ENCODE assay signal across 16 cellular contexts in genomic region chr22:31618471-31619176, GRCh38. TPM values are rescaled to one million over a fixed set of nuclear protein-coding genes. Genes with fewer than 3 reads are reported as not detected.
DNase-seq lines count a peak whose midpoint lies in the region; ATAC-seq and TF ChIP-seq lines count a peak whose summit lies in the region.
"Had no signal": no experiment of that assay in that cellular context is flagged by ENCODE, and none has a peak within 500 bp of the region (broad histone marks: within the 10 kb centered on the region; RNA-seq: fewer than 3 reads in every experiment).

No MANE protein-coding gene starts in this region.

- H3K27me3 ChIP-seq in AG04450 (ENCODE audit: control insufficient read depth, insufficient read depth, low read length) (no peaks in the 10 kb centered on the region), Caco-2 (replicated peaks; ENCODE audit: control insufficient read depth, insufficient read depth, low read length) (no peaks in the 10 kb centered on the region), mesenchymal stem cell (ENCODE audit: control insufficient read depth in 1 of 2, insufficient read depth in 1 of 2, low read length in 2 of 2) (no peaks in the 10 kb centered on the region)
- H3K27me3 ChIP-seq: BLaER1 had no signal

- H3K4me1 Mint-ChIP-seq in Caco-2 (ENCODE audit: low read depth, unreplicated experiment) (no peaks in the 10 kb centered on the region), Calu3 (ENCODE audit: low read depth, unreplicated experiment) (no peaks in the 10 kb centered on the region)

- 89% methylated on average over 5 of the region's 5 CpGs for WGBS in mesenchymal stem cell

- H2BK120ac ChIP-seq in mesenchymal stem cell (ENCODE audit: low read depth, low read length): no peak overlapping the region

- BruUV-seq in Caco-2 (replicated peaks; lab: Mats Ljungman, UMichigan) (TSS peak; percentile 34), Calu3 (replicated peaks; lab: Mats Ljungman, UMichigan) (no TSS peak)

- ATAC-seq in GM19395 (IDR thresholded peaks at IDR 0.05; ENCODE audit: unreplicated experiment): no peak

- POLR2A ChIA-PET in AG04450 (lab: Yijun Ruan, JAX): interaction anchor here (1.2 kb wide), 1 partner anchor 12 kb away, joined by 3 read pairs; no protein-coding TSS in a partner anchor
- POLR2A ChIA-PET in Caco-2 (lab: Charles Lee): no interaction called here
- POLR2A ChIA-PET in RWPE1 (lab: Yijun Ruan, JAX; ENCODE audit: low non-redundant PET): no interaction called here

- H3K27ac Mint-ChIP-seq in Caco-2 (ENCODE audit: unreplicated experiment): peak overlapping the region; percentile 53
- H3K27ac Mint-ChIP-seq in Calu3 (ENCODE audit: unreplicated experiment): no peak overlapping the region

- intact Hi-C loops in Caco-2 (cut with micrococcal nuclease; ENCODE audit: unreplicated experiment) (loop anchor here (5.0 kb wide), 2 partner anchors 41 to 56 kb away; no protein-coding TSS in a partner anchor), Calu3 (cut with micrococcal nuclease; ENCODE audit: unreplicated experiment) (no loop called here)

- no peak overlapping the region for H2AFZ ChIP-seq in mesenchymal stem cell (ENCODE audit: low read depth, low read length)
- H2AFZ ChIP-seq: parathyroid adenoma had no signal

- H2BK15ac ChIP-seq in mesenchymal stem cell (ENCODE audit: low read depth, poor library complexity, severe bottlenecking): no peak overlapping the region

- H2BK12ac ChIP-seq in mesenchymal stem cell (ENCODE audit: low read length in 2 of 2): no peak overlapping the region

- H3K4me3 Mint-ChIP-seq in Caco-2 (ENCODE audit: unreplicated experiment) (no peak overlapping the region), Calu3 (ENCODE audit: low read depth, unreplicated experiment) (no peak overlapping the region)
- H3K4me3 Mint-ChIP-seq: activated naive CD4-positive, alpha-beta T cell treated with anti-CD3 and anti-CD28 coated beads, Interleukin-2, amount 50 U/mL, for 24 hours had no signal

- CTCF ChIA-PET in AG04450 (lab: Charles Lee) (no interaction called here), Caco-2 (lab: Charles Lee) (interaction anchor here (0.6 to 1.0 kb wide), 2 partner anchors 62 to 167 kb away, joined by 4 to 5 read pairs; no protein-coding TSS in a partner anchor), RWPE1 (lab: Yijun Ruan, JAX) (no interaction called here), Calu3 (lab: Charles Lee) (no interaction called here)

- no peak overlapping the region for H3K14ac ChIP-seq in mesenchymal stem cell (ENCODE audit: low read length in 2 of 2)

- H3K9me3 ChIP-seq in AG04450 (ENCODE audit: control insufficient read depth, insufficient read depth, low read length): no peaks in the 10 kb centered on the region
- H3K9me3 ChIP-seq in Caco-2: no peaks in the 10 kb centered on the region
- no peaks in the 10 kb centered on the region for H3K9me3 ChIP-seq in mesenchymal stem cell (ENCODE audit: control insufficient read depth, low read length)
- H3K9me3 ChIP-seq: BLaER1 had no signal

- H3K27ac ChIP-seq in AG04450 (ENCODE audit: low read depth, low read length) (peak overlapping the region; percentile 31), RWPE1 (peak overlapping the region; percentile 59), mesenchymal stem cell (ENCODE audit: low read length, poor library complexity, severe bottlenecking) (no peak overlapping the region)
- H3K27ac ChIP-seq: BLaER1, parathyroid adenoma had no signal

- H2BK5ac ChIP-seq in mesenchymal stem cell (ENCODE audit: low read depth, low read length, poor library complexity, severe bottlenecking): no peak overlapping the region

- peaks cover 18% of the 10 kb centered on the region for H3K79me1 ChIP-seq in mesenchymal stem cell (replicated peaks; ENCODE audit: low read length, poor library complexity, severe bottlenecking)

- no peaks in the 10 kb centered on the region for H3K9me3 Mint-ChIP-seq in Caco-2 (ENCODE audit: unreplicated experiment)
- H3K9me3 Mint-ChIP-seq in Calu3 (ENCODE audit: low read depth, unreplicated experiment): no peaks in the 10 kb centered on the region
- H3K9me3 Mint-ChIP-seq: activated naive CD4-positive, alpha-beta T cell treated with anti-CD3 and anti-CD28 coated beads, Interleukin-2, amount 50 U/mL, for 24 hours had no signal

- H3K36me3 ChIP-seq in Caco-2 (ENCODE audit: control insufficient read depth, insufficient read depth, low read length) (peaks cover 4% of the 10 kb centered on the region), mesenchymal stem cell (ENCODE audit: control insufficient read depth in 1 of 2, insufficient read depth in 2 of 2, low read depth in 1 of 2, low read length in 2 of 2) (peaks cover 63 to 95% of the 10 kb centered on the region in 2 experiments)

- DNase-seq in AG04450 (ENCODE audit: low read depth, low spot score): no peak
- DNase-seq in Caco-2: no peak
- DNase-seq in RWPE1 (ENCODE audit: low spot score): no peak
- no peak for DNase-seq in mesenchymal stem cell
- no peak for DNase-seq in NCI-H226
- DNase-seq in Calu3: no peak
- DNase-seq: activated CD8-positive, alpha-beta memory T cell treated with anti-CD3 and anti-CD28 coated beads for 24 hours; EL; foreskin melanocyte; NCI-H748 treated with DMSO at 0.1 percent for 48 hours; Right ventricle myocardium superior; T1000 had no signal

- H3K27me3 Mint-ChIP-seq in Caco-2 (ENCODE audit: insufficient read depth, unreplicated experiment): no peaks in the 10 kb centered on the region
- H3K27me3 Mint-ChIP-seq in Calu3 (ENCODE audit: unreplicated experiment): no peaks in the 10 kb centered on the region
- H3K27me3 Mint-ChIP-seq: activated naive CD4-positive, alpha-beta T cell treated with anti-CD3 and anti-CD28 coated beads, Interleukin-2, amount 50 U/mL, for 24 hours had no signal

- H3K4me1 ChIP-seq in Caco-2: peaks cover 13% of the 10 kb centered on the region
- peaks cover 4% of the 10 kb centered on the region for H3K4me1 ChIP-seq in mesenchymal stem cell (ENCODE audit: control insufficient read depth, insufficient read depth, low read depth, low read length)
- H3K4me1 ChIP-seq: parathyroid adenoma had no signal

- no peak overlapping the region for H3K4ac ChIP-seq in mesenchymal stem cell (ENCODE audit: low read depth in 1 of 2, low read length in 2 of 2)

- H3K4me3 ChIP-seq in AG04450 (ENCODE audit: low read depth, low read length) (no peak overlapping the region), Caco-2 (ENCODE audit: low read depth, low read length) (no peak overlapping the region), mesenchymal stem cell (ENCODE audit: insufficient read depth in 1 of 2, low read depth in 1 of 2, low read length in 2 of 2) (no peak overlapping the region)
- H3K4me3 ChIP-seq: BLaER1 had no signal

- H4K8ac ChIP-seq in mesenchymal stem cell (ENCODE audit: low read length): peak overlapping the region; percentile 21

- no peak overlapping the region for H3K4me2 ChIP-seq in mesenchymal stem cell (ENCODE audit: low read length, poor library complexity, severe bottlenecking)
- H3K4me2 ChIP-seq: BLaER1 had no signal

- H4K91ac ChIP-seq in mesenchymal stem cell (ENCODE audit: low read length): no peak overlapping the region

- H3K18ac ChIP-seq in mesenchymal stem cell (ENCODE audit: low read depth in 1 of 2, low read length in 2 of 2): no peak overlapping the region

- H2AK5ac ChIP-seq in mesenchymal stem cell (ENCODE audit: low read length, severe bottlenecking): no peak overlapping the region

- TF ChIP-seq CTCF in AG04450 (IDR thresholded peaks at IDR 0.05; ENCODE audit: low read depth, low read length) (no peak), Caco-2 (IDR thresholded peaks at IDR 0.05; ENCODE audit: insufficient read depth in 1 of 2, low read depth in 1 of 2, low read length in 1 of 2, severe bottlenecking in 1 of 2, unreplicated experiment in 1 of 2) (no peak), RWPE1 (conservative IDR thresholded peaks at IDR 0.05; ENCODE audit: low read depth) (no peak), Calu3 (IDR thresholded peaks at IDR 0.05; ENCODE audit: unreplicated experiment) (no peak)

- H3K36me3 Mint-ChIP-seq in Caco-2 (ENCODE audit: insufficient read depth, unreplicated experiment) (peaks cover 76% of the 10 kb centered on the region), Calu3 (ENCODE audit: insufficient read depth, unreplicated experiment) (peaks cover 72% of the 10 kb centered on the region)

- H3K9ac ChIP-seq in mesenchymal stem cell (ENCODE audit: low read length): no peak overlapping the region
- H3K9ac ChIP-seq: BLaER1, parathyroid adenoma had no signal

- H3K23ac ChIP-seq in mesenchymal stem cell (ENCODE audit: low read length in 2 of 2): no peak overlapping the region

RNA-seq across cellular contexts. Expression of gene PISD, which starts 43.4 kb away (rescaled TPM):
- 21.6 and 26.6 TPM in 2 replicates for polyA plus RNA-seq in AG04450 (2011; rRNA removed)
- polyA minus RNA-seq in AG04450 (2011; rRNA and poly(A)+ RNA removed): 21.9 and 44.5 TPM in 2 replicates
- total RNA-seq in Caco-2 (2022) (56.7 and 58.7 TPM in 2 replicates), Calu3 (2022) (45.9 and 53.4 TPM in 2 replicates)
- polyA plus RNA-seq in mesenchymal stem cell (2013, experiment 1 of 2): 31.5 TPM
- polyA plus RNA-seq in mesenchymal stem cell (2013, experiment 2 of 2): 31.2 TPM
